In genomic region chr6:83847179-83847578, GRCh38 we compare ENCODE assay signal across 14 cellular contexts. TPM values are rescaled to one million over a fixed set of nuclear protein-coding genes. Genes with fewer than 3 reads are reported as not detected.
A peak's percentile ranks its signal among the peaks of the same experiment; 100 is the strongest.
DNase-seq lines count a peak whose midpoint lies in the region; ATAC-seq lines count a peak whose summit lies in the region.
"Had no signal": no experiment of that assay in that cellular context is flagged by ENCODE, and none has a peak within 500 bp of the region (broad histone marks: within the 10 kb centered on the region; RNA-seq: fewer than 3 reads in every experiment).

No MANE protein-coding gene starts in this region.

- peaks cover 0 to 6% of the 10 kb centered on the region in 2 donors for H3K36me3 Mint-ChIP-seq in activated naive CD4-positive, alpha-beta T cell treated with anti-CD3 and anti-CD28 coated beads, Interleukin-2, amount 50 U/mL, for 72 hours
- no peaks in the 10 kb centered on the region for H3K36me3 Mint-ChIP-seq in stimulated activated effector memory CD8-positive, alpha-beta T cell treated with anti-CD3 and anti-CD28 coated beads, Interleukin-12 subunit alpha, Interleukin-12 subunit beta, amount 100 ng/mL, for 72 hours

- no peak overlapping the region for H3K4me3 Mint-ChIP-seq in stimulated activated effector memory CD8-positive, alpha-beta T cell treated with anti-CD3 and anti-CD28 coated beads, Interleukin-12 subunit alpha, Interleukin-12 subunit beta, amount 100 ng/mL, for 72 hours

- no peaks in the 10 kb centered on the region for H3K4me1 Mint-ChIP-seq in stimulated activated effector memory CD8-positive, alpha-beta T cell treated with anti-CD3 and anti-CD28 coated beads, Interleukin-12 subunit alpha, Interleukin-12 subunit beta, amount 100 ng/mL, for 72 hours

- H3K27ac Mint-ChIP-seq in activated naive CD4-positive, alpha-beta T cell treated with anti-CD3 and anti-CD28 coated beads, Interleukin-2, amount 50 U/mL, for 72 hours = no peak overlapping the region
- H3K27ac Mint-ChIP-seq in stimulated activated effector memory CD8-positive, alpha-beta T cell treated with anti-CD3 and anti-CD28 coated beads, Interleukin-12 subunit alpha, Interleukin-12 subunit beta, amount 100 ng/mL, for 72 hours = no peak overlapping the region

- DNase-seq in activated naive CD4-positive, alpha-beta T cell treated with anti-CD3 and anti-CD28 coated beads, Interleukin-2, amount 50 U/mL, for 72 hours (ENCODE audit: low spot score in 2 of 2) = no peak
- no peak for DNase-seq in activated naive CD4-positive, alpha-beta T cell treated with anti-CD3 and anti-CD28 coated beads, Interleukin-2, amount 50 U/mL, for 16 hours
- no peak for DNase-seq in stimulated activated effector memory CD8-positive, alpha-beta T cell treated with anti-CD3 and anti-CD28 coated beads, Interleukin-12 subunit alpha, Interleukin-12 subunit beta, amount 100 ng/mL, for 72 hours (ENCODE audit: low spot score in 2 of 2)
- no peak for DNase-seq in activated gamma-delta T cell (lab: John Stamatoyannopoulos, UW)
- DNase-seq in activated CD4-positive, alpha-beta T cell treated with anti-CD3 and anti-CD28 coated beads, Interleukin-2, amount 50 U/mL, for 1 hour = no peak
- DNase-seq: ACHN, NCI-H187 treated with DMSO at 0.1 percent for 48 hours, sigmoid colon had no signal

- peaks cover 0 to 2% of the 10 kb centered on the region in 2 donors for H3K9me3 Mint-ChIP-seq in activated naive CD4-positive, alpha-beta T cell treated with anti-CD3 and anti-CD28 coated beads, Interleukin-2, amount 50 U/mL, for 72 hours
- H3K9me3 Mint-ChIP-seq in stimulated activated effector memory CD8-positive, alpha-beta T cell treated with anti-CD3 and anti-CD28 coated beads, Interleukin-12 subunit alpha, Interleukin-12 subunit beta, amount 100 ng/mL, for 72 hours = no peaks in the 10 kb centered on the region

- peak; percentile 73 to 93 for ATAC-seq in activated naive CD4-positive, alpha-beta T cell treated with anti-CD3 and anti-CD28 coated beads, Interleukin-2, amount 50 U/mL, for 72 hours
- ATAC-seq in GM21723 (IDR thresholded peaks at IDR 0.05; ENCODE audit: unreplicated experiment) (peak; percentile 91), HG03280 (IDR thresholded peaks at IDR 0.05; ENCODE audit: unreplicated experiment) (peak; percentile 72), GM19467 (IDR thresholded peaks at IDR 0.05; ENCODE audit: unreplicated experiment) (no peak)
- ATAC-seq in stimulated activated effector memory CD8-positive, alpha-beta T cell treated with anti-CD3 and anti-CD28 coated beads, Interleukin-12 subunit alpha, Interleukin-12 subunit beta, amount 100 ng/mL, for 72 hours = peak; percentile 89

RNA-seq across cellular contexts. Expression of gene RIPPLY2, which starts 6.0 kb away (rescaled TPM):
- total RNA-seq in activated naive CD4-positive, alpha-beta T cell treated with anti-CD3 and anti-CD28 coated beads, Interleukin-2, amount 50 U/mL, for 72 hours = not detected
- total RNA-seq: myocyte; sigmoid colon; T-helper 2 cell treated with Interferon-gamma antibody and Interleukin-4, amounts not matched to agents 100 ng/mL and 5 ng/mL, for 36 hours; vagina had no signal

RNA-seq across cellular contexts. Expression of gene CYB5R4, which starts 12.3 kb away (rescaled TPM):
- total RNA-seq in activated naive CD4-positive, alpha-beta T cell treated with anti-CD3 and anti-CD28 coated beads, Interleukin-2, amount 50 U/mL, for 72 hours = 10 to 100 TPM; 25.8 to 42.1 TPM
